ENCODE assay signal across 10 cellular contexts in the genomic region with DNA sequence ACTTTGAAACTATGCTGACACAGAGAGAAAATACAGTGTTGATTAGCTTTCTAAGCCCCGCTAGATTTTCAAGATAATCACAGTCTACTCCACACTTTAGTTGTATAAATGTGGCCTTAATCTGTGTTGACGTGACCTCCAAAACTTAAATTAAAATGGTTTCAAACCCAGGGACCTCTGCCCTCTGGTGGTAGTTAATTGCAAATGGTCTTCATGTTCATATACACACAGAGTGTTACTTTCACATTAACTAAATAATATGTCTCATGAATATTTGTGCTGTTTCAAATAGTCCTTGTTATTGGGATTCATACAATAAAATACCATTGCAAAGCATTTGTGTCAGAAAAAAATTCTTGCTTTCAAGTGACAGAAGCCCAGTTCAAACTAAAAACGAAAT.
A peak's percentile ranks its signal among the peaks of the same experiment; 100 is the strongest.
DNase-seq lines count a peak whose midpoint lies in the region; ATAC-seq and TF ChIP-seq lines count a peak whose summit lies in the region.
"Had no signal": no experiment of that assay in that cellular context is flagged by ENCODE, and none has a peak within 500 bp of the region (broad histone marks: within the 10 kb centered on the region; RNA-seq: fewer than 3 reads in every experiment).

No MANE protein-coding gene starts in this region.

- no peak for TF ChIP-seq POLR2A in transverse colon (IDR thresholded peaks at IDR 0.05)

- TF ChIP-seq CTCF in cardiac muscle cell (IDR thresholded peaks at IDR 0.05; ENCODE audit: low read depth, low read length): peak; percentile 38
- TF ChIP-seq CTCF in right atrium auricular region (IDR thresholded peaks at IDR 0.05): peak in 1 of 2 donors; percentile 41
- TF ChIP-seq CTCF in LNCAP (IDR thresholded peaks at IDR 0.05): peak; percentile 57
- TF ChIP-seq CTCF in dorsolateral prefrontal cortex (IDR thresholded peaks at IDR 0.05 in 54 of 56, conservative IDR thresholded peaks at IDR 0.05 in 2 of 56; ENCODE audit: low read depth in 1 of 56, partially characterized antibody in 56 of 56): peak in 51 of 56 donors; percentile 3 to 58 (median 38)
- peak in 3 of 5 experiments; percentile 19 to 27 (median 22) for TF ChIP-seq CTCF in transverse colon (IDR thresholded peaks at IDR 0.05)
- TF ChIP-seq CTCF in CD8-positive, alpha-beta T cell (IDR thresholded peaks at IDR 0.05): no peak

- H3K9me3 Mint-ChIP-seq in CD8-positive, alpha-beta T cell: no peaks in the 10 kb centered on the region
- H3K9me3 Mint-ChIP-seq: central memory CD8-positive, alpha-beta T cell had no signal

- H3K36me3 ChIP-seq in cardiac muscle cell (no peaks in the 10 kb centered on the region), right atrium auricular region (no peaks in the 10 kb centered on the region), transverse colon (no peaks in the 10 kb centered on the region)
- no peaks in the 10 kb centered on the region for H3K36me3 ChIP-seq in CD8-positive, alpha-beta T cell (ENCODE audit: insufficient read depth, low read length)

- DNase-seq in cardiac muscle cell (ENCODE audit: low read depth in 1 of 2, low spot score in 1 of 2) (peak; percentile 18 to 25), right atrium auricular region (ENCODE audit: low spot score) (no peak), dorsolateral prefrontal cortex (no peak), transverse colon (no peak), anterior cingulate cortex (lab: John Stamatoyannopoulos, UW) (no peak), sciatic nerve (ENCODE audit: low spot score) (no peak)
- DNase-seq in CD8-positive, alpha-beta T cell: no peak
- DNase-seq: T-helper 1 cell had no signal

- intact Hi-C loops in dorsolateral prefrontal cortex (cut with DNase I) (no loop called here), transverse colon (cut with DNase I; ENCODE audit: low total_unique reads) (no loop called here), sciatic nerve (cut with DNase I) (no loop called here)
- intact Hi-C loops in CD8-positive, alpha-beta T cell (cut with DNase I, micrococcal nuclease): no loop called here

- in situ Hi-C loops in transverse colon (cut with MboI; ENCODE audit: low pct_ligation_motif_present in 1 of 4, low pct_unique_long_range_greater_than_20kb in 1 of 4, low sequenced_read_pairs in 3 of 4): no loop called here

- POLR2A ChIA-PET in CD8-positive, alpha-beta T cell (lab: Charles Lee): no interaction called here

- no peak for ATAC-seq in CD8-positive, alpha-beta T cell
- ATAC-seq in sciatic nerve: no peak

- H3K4me3 ChIP-seq in cardiac muscle cell (no peak overlapping the region), right atrium auricular region (no peak overlapping the region), dorsolateral prefrontal cortex (no peak overlapping the region), transverse colon (no peak overlapping the region)
- H3K4me3 ChIP-seq in CD8-positive, alpha-beta T cell (ENCODE audit: low read depth, low read length): no peak overlapping the region

- no peaks in the 10 kb centered on the region for H3K9me3 ChIP-seq in cardiac muscle cell (ENCODE audit: low read depth)
- no peaks in the 10 kb centered on the region for H3K9me3 ChIP-seq in right atrium auricular region
- H3K9me3 ChIP-seq in transverse colon: no peaks in the 10 kb centered on the region
- no peaks in the 10 kb centered on the region for H3K9me3 ChIP-seq in CD8-positive, alpha-beta T cell (ENCODE audit: low read length)

- WGBS in transverse colon (ENCODE audit: low coverage in 1 of 2), 2 donors: 36 to 50% methylated on average over 1 to 3 of the region's 3 CpGs

- H3K36me3 Mint-ChIP-seq in CD8-positive, alpha-beta T cell: no peaks in the 10 kb centered on the region

- H3K27me3 Mint-ChIP-seq in CD8-positive, alpha-beta T cell (ENCODE audit: low read depth): no peaks in the 10 kb centered on the region

- H3K27me3 ChIP-seq in cardiac muscle cell (no peaks in the 10 kb centered on the region), right atrium auricular region (no peaks in the 10 kb centered on the region), dorsolateral prefrontal cortex (peaks cover 0 to 48% (median 4%) of the 10 kb centered on the region in 45 donors), transverse colon (no peaks in the 10 kb centered on the region)
- no peaks in the 10 kb centered on the region for H3K27me3 ChIP-seq in CD8-positive, alpha-beta T cell (ENCODE audit: insufficient read depth, low read length)

- H3K27ac ChIP-seq in cardiac muscle cell: no peak overlapping the region
- no peak overlapping the region for H3K27ac ChIP-seq in right atrium auricular region
- no peak overlapping the region for H3K27ac ChIP-seq in dorsolateral prefrontal cortex
- no peak overlapping the region for H3K27ac ChIP-seq in transverse colon
- no peak overlapping the region for H3K27ac ChIP-seq in CD8-positive, alpha-beta T cell (ENCODE audit: low read depth, low read length)

- no peaks in the 10 kb centered on the region for H3K4me1 ChIP-seq in cardiac muscle cell (ENCODE audit: low read depth)
- no peaks in the 10 kb centered on the region for H3K4me1 ChIP-seq in right atrium auricular region
- no peaks in the 10 kb centered on the region for H3K4me1 ChIP-seq in transverse colon
- H3K4me1 ChIP-seq in CD8-positive, alpha-beta T cell (ENCODE audit: insufficient read depth, low read length): no peaks in the 10 kb centered on the region

- no peak overlapping the region for H3K4me3 Mint-ChIP-seq in CD8-positive, alpha-beta T cell
- H3K4me3 Mint-ChIP-seq: central memory CD8-positive, alpha-beta T cell had no signal

- no peak overlapping the region for H3K27ac Mint-ChIP-seq in CD8-positive, alpha-beta T cell

- no peak for TF ChIP-seq EP300 in transverse colon (IDR thresholded peaks at IDR 0.05; ENCODE audit: low read depth)

- CTCF ChIA-PET in CD8-positive, alpha-beta T cell (lab: Charles Lee): no interaction called here

- no peaks in the 10 kb centered on the region for H3K4me1 Mint-ChIP-seq in CD8-positive, alpha-beta T cell (ENCODE audit: low read depth)
- H3K4me1 Mint-ChIP-seq: central memory CD8-positive, alpha-beta T cell had no signal

Comparison
In these comparisons a context has a peak if more than half of its experiments do, and no peak if none do; other contexts are left out.
1. DNase-seq: peak in cardiac muscle cell (2 of 2); none in right atrium auricular region (single experiment), dorsolateral prefrontal cortex (0 of 10), transverse colon (single experiment), CD8-positive, alpha-beta T cell (0 of 7), anterior cingulate cortex (0 of 58) and sciatic nerve (single experiment).